Comparison of ENCODE assay signal across 10 cellular contexts in the genomic region with DNA sequence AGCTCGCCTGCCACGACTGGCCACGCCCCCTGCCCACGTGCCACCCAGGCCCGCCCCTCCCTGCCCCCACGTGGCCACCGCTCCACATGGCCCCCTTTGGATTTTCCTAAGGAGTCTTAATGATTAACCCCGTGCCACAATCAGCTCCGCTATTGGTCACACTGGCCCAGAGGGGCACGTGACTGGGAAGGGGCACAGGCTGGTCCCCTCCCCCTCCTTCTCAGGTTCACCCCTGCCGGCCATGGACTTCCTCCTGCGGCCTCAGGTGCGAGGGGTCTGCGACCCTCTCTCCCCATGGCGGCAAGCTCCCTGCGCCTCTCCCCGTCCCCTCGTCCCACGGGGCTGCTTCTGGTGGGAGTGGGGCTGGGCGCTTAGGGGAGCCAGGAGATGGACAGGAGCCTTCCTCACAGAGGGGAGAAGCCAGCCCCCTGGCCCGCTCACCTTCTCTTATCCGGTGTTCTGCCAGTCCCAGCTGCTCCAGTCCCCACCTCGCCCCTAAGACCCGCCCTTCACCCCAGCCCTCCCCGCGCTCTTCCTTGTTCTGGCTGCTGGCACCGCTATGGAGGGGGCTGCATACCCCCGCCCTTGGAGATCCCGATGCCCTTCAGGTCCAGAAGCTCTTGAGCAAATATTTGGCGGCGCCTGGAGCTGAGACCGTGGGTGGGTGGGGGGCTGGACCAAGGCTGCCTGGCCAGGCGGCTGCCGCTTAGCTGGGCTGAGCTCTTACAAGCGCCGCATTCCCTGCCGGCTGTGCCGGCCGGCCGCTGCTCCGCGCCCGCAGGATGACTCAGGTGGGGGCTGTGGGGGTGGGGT. TPM values are rescaled to one million over a fixed set of nuclear protein-coding genes. Genes with fewer than 3 reads are reported as not detected.
DNase-seq lines count a peak whose midpoint lies in the region; ATAC-seq, FAIRE-seq and TF ChIP-seq lines count a peak whose summit lies in the region.
"Had no signal": no experiment of that assay in that cellular context is flagged by ENCODE, and none has a peak within 500 bp of the region (broad histone marks: within the 10 kb centered on the region; RNA-seq: fewer than 3 reads in every experiment).

No MANE protein-coding gene starts in this region.

- ATAC-seq in pancreas (peak; percentile 61 to 70 (median 68)), GM19397 (IDR thresholded peaks at IDR 0.05; ENCODE audit: unreplicated experiment) (no peak), HG02852 (IDR thresholded peaks at IDR 0.05; ENCODE audit: unreplicated experiment) (no peak), HG03159 (IDR thresholded peaks at IDR 0.05; ENCODE audit: unreplicated experiment) (no peak), HG03520 (IDR thresholded peaks at IDR 0.05; ENCODE audit: unreplicated experiment) (no peak)
- ATAC-seq: activated naive CD4-positive, alpha-beta T cell treated with anti-CD3 and anti-CD28 coated beads, Interleukin-2, amount 50 U/mL, for 72 hours had no signal

- peaks cover 14 to 32% (median 15%) of the 10 kb centered on the region in 3 donors for H3K4me1 ChIP-seq in pancreas

- H3K27me3 ChIP-seq in pancreas, result no peaks in the 10 kb centered on the region

- H3K36me3 ChIP-seq in pancreas, result peaks cover 2 to 25% (median 12%) of the 10 kb centered on the region in 3 donors

- FAIRE-seq in pancreas (lab: Jason Lieb, UNC), result no peak
- FAIRE-seq: GM18507 had no signal

- DNase-seq in DMS53 treated with DMSO at 0.1 percent for 48 hours (lab: John Stamatoyannopoulos, UW; ENCODE audit: unreplicated experiment) (peak; percentile 96), SK-MEL-5 (ENCODE audit: low read depth, low spot score) (peak; percentile 85), foreskin melanocyte (peak; percentile 55), pancreas (peak; percentile 93 to 97 (median 96))

- intact Hi-C loops in pancreas (cut with DNase I), result no loop called here

- 8 to 9% methylated on average over 37 to 43 of the region's 43 CpGs for WGBS in pancreas, 2 donors

- peak overlapping the region; percentile 15 to 54 (median 37) for H3K4me3 ChIP-seq in pancreas

- no peak for TF ChIP-seq CTCF in pancreas (IDR thresholded peaks at IDR 0.05)

- in situ Hi-C loops in SK-MEL-5 (cut with HindIII; ENCODE audit: low pct_unique_long_range_greater_than_20kb, low sequenced_read_pairs), result no loop called here

- no peaks in the 10 kb centered on the region for H3K9me3 ChIP-seq in pancreas

- peak overlapping the region; percentile 70 to 98 (median 88) for H3K27ac ChIP-seq in pancreas

RNA-seq across cellular contexts. Expression of gene SLC4A2, which starts 3.2 kb away (rescaled TPM):
- total RNA-seq in SK-MEL-5 (2014; rRNA removed; shearing (Covaris generic)), result 286 and 311 TPM in 2 replicates
- polyA plus RNA-seq in SK-MEL-5 (2015; cell fraction: cytosol; rRNA removed), result 445 and 568 TPM in 2 replicates
- polyA plus RNA-seq in SK-MEL-5 (2015; cell fraction: nucleus; rRNA removed), result 1,161 and 1,423 TPM in 2 replicates
- 100 to 1,000 TPM in 1 of 6 donors, 10 to 100 TPM in 5; 69.2 to 117 (median 85.5) TPM for total RNA-seq in pancreas
- polyA plus RNA-seq in pancreas, result 100 to 1,000 TPM; 188 to 211 TPM

RNA-seq across cellular contexts. Expression of gene CDK5, which starts 4.9 kb away (rescaled TPM):
- total RNA-seq in SK-MEL-5 (2014; rRNA removed; shearing (Covaris generic)), result 80.8 TPM in 2 replicates
- 61.8 and 66.3 TPM in 2 replicates for polyA plus RNA-seq in SK-MEL-5 (2015; cell fraction: cytosol; rRNA removed)
- polyA plus RNA-seq in SK-MEL-5 (2015; cell fraction: nucleus; rRNA removed), result 23.7 and 28.3 TPM in 2 replicates
- 1 to 10 TPM; 3.7 to 7.0 (median 4.8) TPM for total RNA-seq in pancreas
- 1 to 10 TPM; 4.6 to 7.8 TPM for polyA plus RNA-seq in pancreas

RNA-seq across cellular contexts. Expression of gene ASIC3, which starts 14.3 kb away (rescaled TPM):
- 0.42 and 0.93 TPM in 2 replicates for total RNA-seq in SK-MEL-5 (2014; rRNA removed; shearing (Covaris generic))
- 0.33 and 2.8 TPM in 2 replicates for polyA plus RNA-seq in SK-MEL-5 (2015; cell fraction: cytosol; rRNA removed)
- 30.6 and 48.7 TPM in 2 replicates for polyA plus RNA-seq in SK-MEL-5 (2015; cell fraction: nucleus; rRNA removed)
- total RNA-seq in pancreas, result 1 to 10 TPM in 1 of 6 donors, under 1 TPM in 5; 0.47 to 2.1 (median 0.71) TPM
- polyA plus RNA-seq in pancreas, result 1 to 10 TPM; 7.0 to 8.7 TPM

RNA-seq across cellular contexts. Expression of gene FASTK, which starts 18.0 kb away (rescaled TPM):
- total RNA-seq in SK-MEL-5 (2014; rRNA removed; shearing (Covaris generic)), result 113 and 130 TPM in 2 replicates
- polyA plus RNA-seq in SK-MEL-5 (2015; cell fraction: cytosol; rRNA removed), result 143 and 146 TPM in 2 replicates
- 1,663 and 1,755 TPM in 2 replicates for polyA plus RNA-seq in SK-MEL-5 (2015; cell fraction: nucleus; rRNA removed)
- total RNA-seq in pancreas, result 10 to 100 TPM; 23.5 to 51.1 (median 35.9) TPM
- polyA plus RNA-seq in pancreas, result 100 to 1,000 TPM; 178 to 265 TPM

RNA-seq across cellular contexts. Expression of gene TMUB1, which starts 20.7 kb away (rescaled TPM):
- 38.5 and 38.9 TPM in 2 replicates for total RNA-seq in SK-MEL-5 (2014; rRNA removed; shearing (Covaris generic))
- polyA plus RNA-seq in SK-MEL-5 (2015; cell fraction: cytosol; rRNA removed), result 124 and 133 TPM in 2 replicates
- 113 and 123 TPM in 2 replicates for polyA plus RNA-seq in SK-MEL-5 (2015; cell fraction: nucleus; rRNA removed)
- total RNA-seq in pancreas, result 10 to 100 TPM; 34.5 to 49.8 (median 39.3) TPM
- polyA plus RNA-seq in pancreas, result 100 to 1,000 TPM in 1 of 2 donors, 10 to 100 TPM in 1; 52.8 to 103 TPM

Comparison
In these comparisons a context has a peak if more than half of its experiments do, and no peak if none do; other contexts are left out.
1. ATAC-seq: peak in pancreas (4 of 4); none in GM19397 (single experiment), HG02852 (single experiment), HG03159 (single experiment) and HG03520 (single experiment).
2. RNA of gene CDK5, which starts 4.9 kb away (total RNA-seq): 80.8 TPM in SK-MEL-5; 3.7 to 7.0 TPM in pancreas; every median in the first group is over 10 times any median in the second.
3. Peak in every context shown above with its lines, with median percentiles within 50 percentile points of each other: DNase-seq.